In the genomic region with DNA sequence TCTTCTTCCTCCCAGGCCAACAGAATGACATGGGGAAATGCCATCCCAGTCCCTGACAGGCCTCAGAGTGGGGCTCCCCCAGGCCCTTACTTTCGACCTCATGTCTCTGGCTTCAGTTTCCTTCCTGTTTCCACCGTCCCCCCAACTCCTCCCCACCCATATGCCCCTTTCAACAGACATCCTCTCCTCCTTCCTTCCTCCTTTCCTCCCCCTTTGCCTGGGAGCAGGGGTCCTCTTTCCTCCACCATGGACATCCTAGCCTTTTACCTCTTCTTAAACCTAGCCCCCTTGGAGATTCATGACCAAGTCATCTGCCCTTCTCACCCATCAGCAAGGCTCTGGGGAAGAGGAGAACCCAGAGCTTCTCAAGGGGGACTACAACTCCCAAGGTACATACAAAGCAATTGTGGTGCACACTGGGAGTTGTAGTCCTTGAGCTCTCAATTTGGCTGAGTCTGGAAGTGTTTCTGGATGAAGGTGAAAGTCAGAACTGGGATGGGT, we compare ENCODE assay signal across 8 cellular contexts. TPM values are rescaled to one million over a fixed set of nuclear protein-coding genes. Genes with fewer than 3 reads are reported as not detected.
DNase-seq lines count a peak whose midpoint lies in the region; ATAC-seq and TF ChIP-seq lines count a peak whose summit lies in the region.

No MANE protein-coding gene starts in this region.

- no peaks in the 10 kb centered on the region for H4K20me1 ChIP-seq in neural progenitor cell (ENCODE audit: low read depth)

- peaks cover 42% of the 10 kb centered on the region for H3K79me2 ChIP-seq in neural progenitor cell (ENCODE audit: low read depth)

- H3K27me3 ChIP-seq in colonic mucosa (no peaks in the 10 kb centered on the region), neural progenitor cell (no peaks in the 10 kb centered on the region)

- H3K4me1 Mint-ChIP-seq in neural progenitor cell = peaks cover 19% of the 10 kb centered on the region

- H3K4me3 Mint-ChIP-seq in neural progenitor cell = no peak overlapping the region

- intact Hi-C loops in colonic mucosa (cut with DNase I) = no loop called here

- no peak for ATAC-seq in GM21515 (IDR thresholded peaks at IDR 0.05; ENCODE audit: unreplicated experiment)

- peaks cover 5% of the 10 kb centered on the region for H3K27me3 Mint-ChIP-seq in neural progenitor cell (ENCODE audit: insufficient read depth, low read depth)

- peaks cover 40% of the 10 kb centered on the region for H3K4me1 ChIP-seq in colonic mucosa
- H3K4me1 ChIP-seq in neural progenitor cell = peaks cover 38% of the 10 kb centered on the region

- TF ChIP-seq CTCF in colonic mucosa (IDR thresholded peaks at IDR 0.05) = no peak
- TF ChIP-seq CTCF in neural progenitor cell (IDR thresholded peaks at IDR 0.05) = no peak

- no peak overlapping the region for H3K4me3 ChIP-seq in SK-N-MC
- H3K4me3 ChIP-seq in colonic mucosa = no peak overlapping the region
- H3K4me3 ChIP-seq in neural progenitor cell = no peak overlapping the region

- H3K36me3 ChIP-seq in SK-N-MC (ENCODE audit: insufficient read depth, low read length) (no peaks in the 10 kb centered on the region), colonic mucosa (no peaks in the 10 kb centered on the region), neural progenitor cell (no peaks in the 10 kb centered on the region)

- H3K9ac ChIP-seq in SK-N-MC (ENCODE audit: insufficient read length) (no peak overlapping the region), colonic mucosa (ENCODE audit: low read depth in 2 of 2, low read length in 2 of 2) (peak overlapping the region; percentile 1 to 100), neural progenitor cell (no peak overlapping the region)

- peak; percentile 92 for DNase-seq in SIG-M5 treated with dmso at 0.1 percent for 504 hours (lab: John Stamatoyannopoulos, UW; ENCODE audit: unreplicated experiment)
- no peak for DNase-seq in SIG-M5 (lab: John Stamatoyannopoulos, UW)
- DNase-seq in SK-N-MC (ENCODE audit: low read depth, low spot score) = no peak
- DNase-seq in colonic mucosa = no peak
- DNase-seq in neural progenitor cell (ENCODE audit: low spot score) = peak; percentile 57
- DNase-seq in ureter (ENCODE audit: low spot score) = no peak
- DNase-seq in NCI-H1436 treated with DMSO at 0.1 percent for 48 hours (lab: John Stamatoyannopoulos, UW) = no peak

- H3K9me3 Mint-ChIP-seq in neural progenitor cell = peaks cover 2% of the 10 kb centered on the region

- H3K4me2 ChIP-seq in neural progenitor cell = no peak overlapping the region

- peaks cover 20% of the 10 kb centered on the region for H3F3A ChIP-seq in neural progenitor cell (ENCODE audit: low read depth)

- H3K27ac ChIP-seq in SK-N-MC (peak overlapping the region; percentile 96; the same call in 1 of the 2 replicates), colonic mucosa (peak overlapping the region; percentile 94), neural progenitor cell (no peak overlapping the region)

- no peaks in the 10 kb centered on the region for H3K36me3 Mint-ChIP-seq in neural progenitor cell

- H2AFZ ChIP-seq in neural progenitor cell (replicated peaks) = no peak overlapping the region

- H3K9me3 ChIP-seq in SK-N-MC (ENCODE audit: low read depth, low read length) = no peaks in the 10 kb centered on the region
- H3K9me3 ChIP-seq in colonic mucosa = no peaks in the 10 kb centered on the region
- H3K9me3 ChIP-seq in neural progenitor cell (ENCODE audit: low read depth) = no peaks in the 10 kb centered on the region

- H3K27ac Mint-ChIP-seq in neural progenitor cell = peak overlapping the region; percentile 62

RNA-seq across cellular contexts. Expression of gene ZBTB7B, which starts 4.0 kb away (rescaled TPM):
- total RNA-seq in colonic mucosa (100 to 1,000 TPM; 185 to 205 TPM), neural progenitor cell (ENCODE audit: low replicate concordance) (4.7 and 15.7 TPM in 2 replicates), ureter (92.8 TPM)

RNA-seq across cellular contexts. Expression of gene LENEP, which starts 13.3 kb away (rescaled TPM):
- total RNA-seq in colonic mucosa = not detected
- not detected in 2 replicates for total RNA-seq in neural progenitor cell (ENCODE audit: low replicate concordance)
- 0.94 TPM for total RNA-seq in ureter

RNA-seq across cellular contexts. Expression of gene FLAD1, which starts 23.5 kb away (rescaled TPM):
- total RNA-seq in colonic mucosa = 10 to 100 TPM; 28.2 to 46.1 TPM
- 19.3 and 47.4 TPM in 2 replicates for total RNA-seq in neural progenitor cell (ENCODE audit: low replicate concordance)
- total RNA-seq in ureter = 48.3 TPM

RNA-seq across cellular contexts. Expression of gene DCST2, which starts 26.9 kb away (rescaled TPM):
- 1 to 10 TPM; 1.7 to 1.9 TPM for total RNA-seq in colonic mucosa
- 1.8 and 2.0 TPM in 2 replicates for total RNA-seq in neural progenitor cell (ENCODE audit: low replicate concordance)
- total RNA-seq in ureter = 1.2 TPM

RNA-seq across cellular contexts. Expression of gene DCST1, which starts 27.0 kb away (rescaled TPM):
- not detected for total RNA-seq in colonic mucosa
- not detected in 2 replicates for total RNA-seq in neural progenitor cell (ENCODE audit: low replicate concordance)
- total RNA-seq in ureter = not detected

Comparison
In these comparisons a context has a peak if more than half of its experiments do, and no peak if none do; other contexts are left out.
1. DNase-seq: peak in SIG-M5 treated with dmso at 0.1 percent for 504 hours (single experiment) and neural progenitor cell (single experiment); none in SIG-M5 (single experiment), SK-N-MC (single experiment), colonic mucosa (single experiment), ureter (single experiment) and NCI-H1436 treated with DMSO at 0.1 percent for 48 hours (single experiment).
2. H3K9ac ChIP-seq: peak in colonic mucosa (2 of 2); none in SK-N-MC (single experiment) and neural progenitor cell (single experiment).